1 cellular context compared by ENCODE assay signal in the genomic region with DNA sequence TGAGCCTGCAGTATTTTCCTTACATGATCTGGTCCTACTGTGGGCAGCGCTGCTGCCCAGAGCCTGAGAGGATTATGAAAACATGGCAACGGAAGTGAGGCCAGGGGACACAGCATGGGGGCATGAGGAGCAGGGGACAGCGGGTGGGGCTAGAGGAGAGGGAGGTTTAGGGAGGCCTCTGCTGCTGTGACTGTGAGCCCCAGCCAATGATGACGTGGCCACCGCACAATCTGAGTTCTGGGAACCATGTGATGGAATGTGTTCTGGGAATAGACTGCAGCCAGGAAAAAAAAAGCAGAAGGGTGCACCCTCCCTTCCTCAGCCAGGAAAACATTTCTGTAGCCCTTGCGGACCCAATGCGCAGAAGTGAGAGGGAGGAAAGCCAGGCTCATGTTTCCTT. TPM values are rescaled to one million over a fixed set of nuclear protein-coding genes. Genes with fewer than 3 reads are reported as not detected.
"Had no signal": no experiment of that assay in that cellular context is flagged by ENCODE, and none has a peak within 500 bp of the region (broad histone marks: within the 10 kb centered on the region; RNA-seq: fewer than 3 reads in every experiment).

No MANE protein-coding gene starts in this region.

RNA-seq across cellular contexts. Expression of a gene that starts 6.3 kb away (rescaled TPM):
- polyA plus RNA-seq: endothelial cell of umbilical vein had no signal
